Comparison of ENCODE assay signal across 24 cellular contexts in genomic region chr11:13697710-13698109, GRCh38.
"Had no signal": no experiment of that assay in that cellular context is flagged by ENCODE, and none has a peak within 500 bp of the region (broad histone marks: within the 10 kb centered on the region; RNA-seq: fewer than 3 reads in every experiment).

No MANE protein-coding gene starts in this region.

- ATAC-seq: activated CD4-positive, CD25-positive, alpha-beta regulatory T cell treated with anti-CD3 and anti-CD28 coated beads, Interleukin-2, amount 50 U/mL, for 24 hours; activated CD8-positive, alpha-beta T cell treated with anti-CD3 and anti-CD28 coated beads for 36 hours had no signal

- H3K27ac ChIP-seq: brain microvascular endothelial cell, PC-9, WERI-Rb-1 had no signal

- H3K4me3 Mint-ChIP-seq: activated CD8-positive, alpha-beta T cell treated with anti-CD3 and anti-CD28 coated beads for 36 hours; activated naive CD4-positive, alpha-beta T cell treated with anti-CD3 and anti-CD28 coated beads, Interleukin-2, amount 50 U/mL, for 24 hours; activated T-helper 1 cell treated with anti-CD3 and anti-CD28 coated beads, Interleukin-12 subunit alpha, Interleukin-12 subunit beta, Interleukin-2, Interleukin-4 antibody, amounts not matched to agents 30 ng/mL and 10 ng/mL and 1 ng/mL, durations not matched to agents 14 hours and 24 hours and 36 hours; T-helper 1 cell treated with Interleukin-12 subunit alpha and Interleukin-12 subunit beta and Interleukin-4 antibody, amounts not matched to agents 30 μg/mL and 1 μg/mL, for 36 hours had no signal

- H3K27me3 Mint-ChIP-seq: activated CD8-positive, alpha-beta T cell treated with anti-CD3 and anti-CD28 coated beads for 36 hours; activated naive CD4-positive, alpha-beta T cell treated with anti-CD3 and anti-CD28 coated beads, Interleukin-2, amount 50 U/mL, for 24 hours had no signal

- H3K9me3 Mint-ChIP-seq: activated CD8-positive, alpha-beta T cell treated with anti-CD3 and anti-CD28 coated beads for 36 hours; activated naive CD4-positive, alpha-beta T cell treated with anti-CD3 and anti-CD28 coated beads, Interleukin-2, amount 50 U/mL, for 24 hours; activated T-helper 1 cell treated with anti-CD3 and anti-CD28 coated beads, Interleukin-12 subunit alpha, Interleukin-12 subunit beta, Interleukin-2, Interleukin-4 antibody, amounts not matched to agents 30 ng/mL and 10 ng/mL and 1 ng/mL, durations not matched to agents 14 hours and 24 hours and 36 hours; T-helper 1 cell treated with Interleukin-12 subunit alpha and Interleukin-12 subunit beta and Interleukin-4 antibody, amounts not matched to agents 30 μg/mL and 1 μg/mL, for 36 hours had no signal

- H3K27me3 ChIP-seq: brain microvascular endothelial cell had no signal

- H3K27ac Mint-ChIP-seq: activated CD8-positive, alpha-beta T cell treated with anti-CD3 and anti-CD28 coated beads for 36 hours; activated naive CD4-positive, alpha-beta T cell treated with anti-CD3 and anti-CD28 coated beads, Interleukin-2, amount 50 U/mL, for 24 hours; activated T-helper 1 cell treated with anti-CD3 and anti-CD28 coated beads, Interleukin-12 subunit alpha, Interleukin-12 subunit beta, Interleukin-2, Interleukin-4 antibody, amounts not matched to agents 30 ng/mL and 10 ng/mL and 1 ng/mL, durations not matched to agents 14 hours and 24 hours and 36 hours; T-helper 1 cell treated with Interleukin-12 subunit alpha and Interleukin-12 subunit beta and Interleukin-4 antibody, amounts not matched to agents 30 μg/mL and 1 μg/mL, for 36 hours had no signal

- DNase-seq: activated CD4-positive, alpha-beta T cell treated with anti-CD3 and anti-CD28 coated beads for 4 hours; activated CD8-positive, alpha-beta memory T cell treated with anti-CD3 and anti-CD28 coated beads, Interleukin-2, amount 50 U/mL, for 4 hours; activated CD8-positive, alpha-beta T cell treated with anti-CD3 and anti-CD28 coated beads for 36 hours; activated effector memory CD4-positive, alpha-beta T cell treated with Interleukin-2 at 50 U/mL for 16 hours; activated naive CD4-positive, alpha-beta T cell; amygdala; brain microvascular endothelial cell; caudate nucleus; Kasumi-1; KBM-7; NCI-H1105 treated with DMSO at 0.1 percent for 48 hours; NCI-H1436 treated with DMSO at 0.1 percent for 48 hours; NCI-H187; NCI-H2081; NCI-H446; NCI-H524; PC-9; SHP77 treated with DMSO at 0.1 percent for 48 hours; T-helper 9 cell; WERI-Rb-1 had no signal

- H3K4me3 ChIP-seq: PC-9 had no signal
